ENCODE assay signal across 19 cellular contexts in genomic region chr11:78210000-78210608, GRCh38. TPM values are rescaled to one million over a fixed set of nuclear protein-coding genes. Genes with fewer than 3 reads are reported as not detected.
DNase-seq lines count a peak whose midpoint lies in the region; ATAC-seq, FAIRE-seq and TF ChIP-seq lines count a peak whose summit lies in the region.
"Had no signal": no experiment of that assay in that cellular context is flagged by ENCODE, and none has a peak within 500 bp of the region (broad histone marks: within the 10 kb centered on the region; RNA-seq: fewer than 3 reads in every experiment).

No MANE protein-coding gene starts in this region.

- no peak overlapping the region for H3K4me3 Mint-ChIP-seq in stimulated activated naive CD8-positive, alpha-beta T cell treated with anti-CD3 and anti-CD28 coated beads, Interleukin-15, amount 100 ng/mL, for 72 hours
- no peak overlapping the region for H3K4me3 Mint-ChIP-seq in astrocyte (ENCODE audit: unreplicated experiment)
- H3K4me3 Mint-ChIP-seq: CD8-positive, alpha-beta T cell had no signal

- H3K79me2 ChIP-seq in astrocyte (ENCODE audit: insufficient read depth, low read length) = peaks cover 17% of the 10 kb centered on the region
- peaks cover 41% of the 10 kb centered on the region for H3K79me2 ChIP-seq in osteoblast (ENCODE audit: insufficient read depth, low read length)

- H3K4me1 Mint-ChIP-seq in stimulated activated naive CD8-positive, alpha-beta T cell treated with anti-CD3 and anti-CD28 coated beads, Interleukin-15, amount 100 ng/mL, for 72 hours = no peaks in the 10 kb centered on the region
- H3K4me1 Mint-ChIP-seq in astrocyte (ENCODE audit: low read depth, unreplicated experiment) = peaks cover 10% of the 10 kb centered on the region

- peaks cover 35% of the 10 kb centered on the region for H3K36me3 Mint-ChIP-seq in astrocyte (ENCODE audit: low read depth, unreplicated experiment)

- TF ChIP-seq CTCF in astrocyte (IDR thresholded peaks at IDR 0.05; ENCODE audit: insufficient read depth, low read depth, low read length) (no peak), osteoblast (IDR thresholded peaks at IDR 0.05; ENCODE audit: extremely low read depth, low read depth, low read length) (no peak), mucosa of descending colon (IDR thresholded peaks at IDR 0.05) (no peak)

- no peak overlapping the region for H3K27ac ChIP-seq in astrocyte (ENCODE audit: low read depth, low read length)
- H3K27ac ChIP-seq in osteoblast (ENCODE audit: low read depth, low read length) = no peak overlapping the region

- ATAC-seq in stimulated activated naive CD8-positive, alpha-beta T cell treated with anti-CD3 and anti-CD28 coated beads, Interleukin-15, Interleukin-2, amounts not matched to agents 100 U/mL and 50 U/mL, for 24 hours = peak; percentile 21
- no peak for ATAC-seq in stimulated activated naive CD8-positive, alpha-beta T cell treated with anti-CD3 and anti-CD28 coated beads, Interleukin-15, amount 100 ng/mL, for 72 hours
- no peak for ATAC-seq in mucosa of descending colon
- no peak for ATAC-seq in GM21529 (IDR thresholded peaks at IDR 0.05; ENCODE audit: unreplicated experiment)
- ATAC-seq: CD8-positive, alpha-beta T cell had no signal

- H3K27me3 Mint-ChIP-seq in stimulated activated naive CD8-positive, alpha-beta T cell treated with anti-CD3 and anti-CD28 coated beads, Interleukin-15, amount 100 ng/mL, for 72 hours = no peaks in the 10 kb centered on the region
- H3K27me3 Mint-ChIP-seq in astrocyte (ENCODE audit: low read depth, unreplicated experiment) = no peaks in the 10 kb centered on the region

- H2AFZ ChIP-seq in astrocyte (ENCODE audit: low read depth, low read length) (no peak overlapping the region), osteoblast (ENCODE audit: low read length) (no peak overlapping the region)

- H3K9ac ChIP-seq in astrocyte (ENCODE audit: low read length) = no peak overlapping the region

- peak overlapping the region in 1 of 2 donors; percentile 64 for H3K27ac Mint-ChIP-seq in stimulated activated naive CD8-positive, alpha-beta T cell treated with anti-CD3 and anti-CD28 coated beads, Interleukin-15, amount 100 ng/mL, for 72 hours
- H3K27ac Mint-ChIP-seq in astrocyte (ENCODE audit: unreplicated experiment) = peak overlapping the region; percentile 47
- H3K27ac Mint-ChIP-seq: CD8-positive, alpha-beta T cell had no signal

- H4K20me1 ChIP-seq in astrocyte (ENCODE audit: insufficient read depth, low read length) = peaks cover 55% of the 10 kb centered on the region
- peaks cover 28% of the 10 kb centered on the region for H4K20me1 ChIP-seq in osteoblast (ENCODE audit: insufficient read depth, low read length)

- intact Hi-C loops in mucosa of descending colon (cut with DNase I, micrococcal nuclease) = no loop called here

- H3K27me3 ChIP-seq in astrocyte (ENCODE audit: insufficient read depth, low read length) (no peaks in the 10 kb centered on the region), osteoblast (ENCODE audit: insufficient read depth, low read length) (no peaks in the 10 kb centered on the region)

- H3K4me1 ChIP-seq in astrocyte (ENCODE audit: insufficient read depth, low read length) (no peaks in the 10 kb centered on the region), osteoblast (ENCODE audit: insufficient read depth, low read length) (peaks cover 24% of the 10 kb centered on the region), mucosa of descending colon (ENCODE audit: low read depth) (no peaks in the 10 kb centered on the region)

- H3K4me3 ChIP-seq in astrocyte (ENCODE audit: insufficient read depth, low read depth, low read length) (no peak overlapping the region), osteoblast (ENCODE audit: insufficient read depth, low read length) (no peak overlapping the region), mucosa of descending colon (no peak overlapping the region)

- no peaks in the 10 kb centered on the region for H3K9me3 Mint-ChIP-seq in stimulated activated naive CD8-positive, alpha-beta T cell treated with anti-CD3 and anti-CD28 coated beads, Interleukin-15, amount 100 ng/mL, for 72 hours
- H3K9me3 Mint-ChIP-seq in astrocyte (ENCODE audit: unreplicated experiment) = peaks cover 3% of the 10 kb centered on the region
- H3K9me3 Mint-ChIP-seq: CD8-positive, alpha-beta T cell had no signal

- H3K9me3 ChIP-seq in astrocyte (ENCODE audit: insufficient read depth, low read depth, low read length) (no peaks in the 10 kb centered on the region), osteoblast (ENCODE audit: low read depth, low read length) (no peaks in the 10 kb centered on the region), mucosa of descending colon (no peaks in the 10 kb centered on the region)

- H3K36me3 ChIP-seq in astrocyte (ENCODE audit: insufficient read depth, low read length) (peaks cover 3% of the 10 kb centered on the region), osteoblast (ENCODE audit: insufficient read depth, low read length) (peaks cover 62% of the 10 kb centered on the region), mucosa of descending colon (ENCODE audit: low read depth) (no peaks in the 10 kb centered on the region)

- DNase-seq in stimulated activated naive CD8-positive, alpha-beta T cell treated with anti-CD3 and anti-CD28 coated beads, Interleukin-15, Interleukin-2, amounts not matched to agents 100 U/mL and 50 U/mL, for 24 hours = no peak
- no peak for DNase-seq in stimulated activated naive CD8-positive, alpha-beta T cell treated with anti-CD3 and anti-CD28 coated beads, Interleukin-15, amount 100 ng/mL, for 72 hours
- DNase-seq in astrocyte (ENCODE audit: low read depth) (no peak), osteoblast (ENCODE audit: insufficient read length, low spot score, missing footprints) (peak; percentile 29), NCI-H2029 (lab: John Stamatoyannopoulos, UW) (no peak), mucosa of descending colon (no peak)
- DNase-seq: ACHN; CD8-positive, alpha-beta T cell; DMS79 treated with DMSO at 0.1 percent for 48 hours; GOT3; MV-4-11; NCI-H187 treated with DMSO at 0.1 percent for 48 hours; NCI-H2171; NCI-H446; NCI-H69; SIG-M5 had no signal

- FAIRE-seq in astrocyte (lab: Jason Lieb, UNC) = no peak
- FAIRE-seq: D721Med, G401.6 had no signal

- H3K4me2 ChIP-seq in astrocyte (ENCODE audit: low read length) = no peak overlapping the region
- H3K4me2 ChIP-seq in osteoblast (ENCODE audit: insufficient read depth, low read length) = no peak overlapping the region

RNA-seq across cellular contexts. Expression of gene USP35, which starts 21.4 kb away (rescaled TPM):
- total RNA-seq in astrocyte = 16.2 and 18.7 TPM in 2 replicates
- total RNA-seq in osteoblast = 21.4 and 26.2 TPM in 2 replicates
- total RNA-seq in mucosa of descending colon = 10 to 100 TPM in 1 of 3 donors, 1 to 10 TPM in 2; 3.9 to 11.1 (median 4.9) TPM

RNA-seq across cellular contexts. Expression of gene KCTD21, which starts 21.7 kb away (rescaled TPM):
- total RNA-seq in astrocyte (12.9 and 14.0 TPM in 2 replicates), osteoblast (14.5 and 15.0 TPM in 2 replicates), mucosa of descending colon (10 to 100 TPM in 1 of 3 donors, 1 to 10 TPM in 2; 7.5 to 11.1 (median 8.1) TPM)
